15 cellular contexts compared by ENCODE assay signal in genomic region chr19:10988380-10988779, GRCh38. TPM values are rescaled to one million over a fixed set of nuclear protein-coding genes. Genes with fewer than 3 reads are reported as not detected.
DNase-seq lines count a peak whose midpoint lies in the region; ATAC-seq and TF ChIP-seq lines count a peak whose summit lies in the region.
"Had no signal": no experiment of that assay in that cellular context is flagged by ENCODE, and none has a peak within 500 bp of the region (broad histone marks: within the 10 kb centered on the region; RNA-seq: fewer than 3 reads in every experiment).

No MANE protein-coding gene starts in this region.

- H3K36me3 Mint-ChIP-seq in activated T-cell treated with anti-CD3 and anti-CD28 coated beads, Interleukin-2, amount 50 U/mL, for 24 hours (ENCODE audit: low read depth): peaks cover 83% of the 10 kb centered on the region
- H3K36me3 Mint-ChIP-seq in activated T-cell treated with anti-CD3 and anti-CD28 coated beads, Interleukin-2, amount 50 U/mL, for 4 hours (ENCODE audit: insufficient read depth): peaks cover 26% of the 10 kb centered on the region
- H3K36me3 Mint-ChIP-seq in natural killer cell treated with Interleukin-12 subunit alpha and Interleukin-12 subunit beta and Interleukin-15 and Interleukin-18, amount 100 ng/mL, for 72 hours: peaks cover 7% of the 10 kb centered on the region
- H3K36me3 Mint-ChIP-seq in natural killer cell (no peaks in the 10 kb centered on the region), endothelial cell (ENCODE audit: low read depth, unreplicated experiment) (peaks cover 25% of the 10 kb centered on the region)

- no peak for TF ChIP-seq CTCF in natural killer cell (IDR thresholded peaks at IDR 0.05)
- no peak for TF ChIP-seq CTCF in endothelial cell (IDR thresholded peaks at IDR 0.05; ENCODE audit: unreplicated experiment)
- no peak for TF ChIP-seq CTCF in left lung (IDR thresholded peaks at IDR 0.05)

- H3K36me3 ChIP-seq in left lung: peaks cover 0 to 98% of the 10 kb centered on the region in 2 donors

- ATAC-seq in activated T-cell treated with anti-CD3 and anti-CD28 coated beads, Interleukin-2, amount 50 U/mL, for 4 hours: no peak
- no peak for ATAC-seq in natural killer cell treated with Interleukin-12 subunit alpha and Interleukin-12 subunit beta and Interleukin-15 and Interleukin-18, amount 100 ng/mL, for 72 hours
- ATAC-seq in natural killer cell (no peak), left lung (no peak)
- ATAC-seq: CD8-positive, alpha-beta T cell; GM12878 had no signal

- no peaks in the 10 kb centered on the region for H3K4me1 ChIP-seq in left lung

- H3K4me3 Mint-ChIP-seq in activated T-cell treated with anti-CD3 and anti-CD28 coated beads, Interleukin-2, amount 50 U/mL, for 24 hours: no peak overlapping the region
- H3K4me3 Mint-ChIP-seq in activated T-cell treated with anti-CD3 and anti-CD28 coated beads, Interleukin-2, amount 50 U/mL, for 4 hours: no peak overlapping the region
- H3K4me3 Mint-ChIP-seq in natural killer cell treated with Interleukin-12 subunit alpha and Interleukin-12 subunit beta and Interleukin-15 and Interleukin-18, amount 100 ng/mL, for 72 hours: no peak overlapping the region
- no peak overlapping the region for H3K4me3 Mint-ChIP-seq in natural killer cell
- peak overlapping the region; percentile 67 for H3K4me3 Mint-ChIP-seq in endothelial cell (ENCODE audit: unreplicated experiment)
- H3K4me3 Mint-ChIP-seq: B cell; CD8-positive, alpha-beta T cell; H9 had no signal

- peaks cover 5% of the 10 kb centered on the region for H3K4me1 Mint-ChIP-seq in activated T-cell treated with anti-CD3 and anti-CD28 coated beads, Interleukin-2, amount 50 U/mL, for 24 hours (ENCODE audit: low read depth)
- H3K4me1 Mint-ChIP-seq in activated T-cell treated with anti-CD3 and anti-CD28 coated beads, Interleukin-2, amount 50 U/mL, for 4 hours (ENCODE audit: low read depth): no peaks in the 10 kb centered on the region
- H3K4me1 Mint-ChIP-seq in natural killer cell treated with Interleukin-12 subunit alpha and Interleukin-12 subunit beta and Interleukin-15 and Interleukin-18, amount 100 ng/mL, for 72 hours (ENCODE audit: low read depth in 2 of 2): peaks cover 3 to 6% of the 10 kb centered on the region in 2 donors
- H3K4me1 Mint-ChIP-seq in natural killer cell (no peaks in the 10 kb centered on the region), endothelial cell (ENCODE audit: unreplicated experiment) (no peaks in the 10 kb centered on the region)
- H3K4me1 Mint-ChIP-seq: B cell, H9 had no signal

- no peak overlapping the region for H3K27ac ChIP-seq in left lung
- H3K27ac ChIP-seq: BLaER1 treated with 17β-estradiol and CSF1 and Interleukin-3, amounts not matched to agents 10 nM and 100 nM had no signal

- intact Hi-C loops in natural killer cell (cut with micrococcal nuclease) (no loop called here), left lung (cut with DNase I) (no loop called here)

- H3K4me3 ChIP-seq in left lung: no peak overlapping the region
- H3K4me3 ChIP-seq: BLaER1 treated with 17β-estradiol and CSF1 and Interleukin-3, amounts not matched to agents 10 nM and 100 nM; GM12878 had no signal

- H3K27ac Mint-ChIP-seq in activated T-cell treated with anti-CD3 and anti-CD28 coated beads, Interleukin-2, amount 50 U/mL, for 24 hours: peak overlapping the region; percentile 14
- H3K27ac Mint-ChIP-seq in natural killer cell treated with Interleukin-12 subunit alpha and Interleukin-12 subunit beta and Interleukin-15 and Interleukin-18, amount 100 ng/mL, for 72 hours: no peak overlapping the region
- H3K27ac Mint-ChIP-seq in natural killer cell: no peak overlapping the region
- H3K27ac Mint-ChIP-seq in endothelial cell (ENCODE audit: unreplicated experiment): no peak overlapping the region
- H3K27ac Mint-ChIP-seq: B cell; CD8-positive, alpha-beta T cell had no signal

- no peak for DNase-seq in activated T-cell treated with anti-CD3 and anti-CD28 coated beads, Interleukin-2, amount 50 U/mL, for 24 hours
- no peak for DNase-seq in activated T-cell treated with anti-CD3 and anti-CD28 coated beads, Interleukin-2, amount 50 U/mL, for 4 hours
- peak; percentile 12 for DNase-seq in natural killer cell treated with Interleukin-12 subunit alpha and Interleukin-12 subunit beta and Interleukin-15 and Interleukin-18, amount 100 ng/mL, for 72 hours (ENCODE audit: low spot score)
- DNase-seq in natural killer cell (no peak), endothelial cell (ENCODE audit: low spot score) (no peak), left lung (no peak), iPS-NIHi7 (ENCODE audit: extremely low spot score) (no peak)
- DNase-seq: 8988T; Calu3; CD8-positive, alpha-beta T cell; DMS79 treated with DMSO at 0.1 percent for 48 hours; H9 had no signal

- H3K27me3 Mint-ChIP-seq in activated T-cell treated with anti-CD3 and anti-CD28 coated beads, Interleukin-2, amount 50 U/mL, for 24 hours: no peaks in the 10 kb centered on the region
- no peaks in the 10 kb centered on the region for H3K27me3 Mint-ChIP-seq in activated T-cell treated with anti-CD3 and anti-CD28 coated beads, Interleukin-2, amount 50 U/mL, for 4 hours (ENCODE audit: low read depth)
- H3K27me3 Mint-ChIP-seq in natural killer cell treated with Interleukin-12 subunit alpha and Interleukin-12 subunit beta and Interleukin-15 and Interleukin-18, amount 100 ng/mL, for 72 hours: no peaks in the 10 kb centered on the region
- H3K27me3 Mint-ChIP-seq in natural killer cell (ENCODE audit: low read depth in 2 of 2) (no peaks in the 10 kb centered on the region), endothelial cell (ENCODE audit: unreplicated experiment) (peaks cover 13% of the 10 kb centered on the region)
- H3K27me3 Mint-ChIP-seq: B cell had no signal

- no peaks in the 10 kb centered on the region for H3K9me3 ChIP-seq in left lung
- H3K9me3 ChIP-seq: BLaER1 treated with 17β-estradiol and CSF1 and Interleukin-3, amounts not matched to agents 10 nM and 100 nM had no signal

- no peaks in the 10 kb centered on the region for H3K9me3 Mint-ChIP-seq in activated T-cell treated with anti-CD3 and anti-CD28 coated beads, Interleukin-2, amount 50 U/mL, for 24 hours
- no peaks in the 10 kb centered on the region for H3K9me3 Mint-ChIP-seq in activated T-cell treated with anti-CD3 and anti-CD28 coated beads, Interleukin-2, amount 50 U/mL, for 4 hours
- no peaks in the 10 kb centered on the region for H3K9me3 Mint-ChIP-seq in natural killer cell treated with Interleukin-12 subunit alpha and Interleukin-12 subunit beta and Interleukin-15 and Interleukin-18, amount 100 ng/mL, for 72 hours
- H3K9me3 Mint-ChIP-seq in natural killer cell (no peaks in the 10 kb centered on the region), endothelial cell (ENCODE audit: unreplicated experiment) (no peaks in the 10 kb centered on the region)
- H3K9me3 Mint-ChIP-seq: CD8-positive, alpha-beta T cell; H9 had no signal

- no peaks in the 10 kb centered on the region for H3K27me3 ChIP-seq in left lung
- H3K27me3 ChIP-seq: BLaER1 treated with 17β-estradiol and CSF1 and Interleukin-3, amounts not matched to agents 10 nM and 100 nM had no signal

RNA-seq across cellular contexts. Expression of gene SMARCA4, which starts 27.6 kb away (rescaled TPM):
- total RNA-seq in activated T-cell treated with anti-CD3 and anti-CD28 coated beads, Interleukin-2, amount 50 U/mL, for 4 hours: 100 to 1,000 TPM; 160 to 168 (median 162) TPM
- 100 to 1,000 TPM; 118 to 175 TPM for total RNA-seq in natural killer cell treated with Interleukin-12 subunit alpha and Interleukin-12 subunit beta and Interleukin-15 and Interleukin-18, amount 100 ng/mL, for 72 hours
- total RNA-seq in natural killer cell (10 to 100 TPM; 85.4 to 96.1 (median 93.6) TPM), endothelial cell (ENCODE audit: unreplicated experiment) (238 TPM), left lung (100 to 1,000 TPM in 1 of 2 donors, 10 to 100 TPM in 1; 98.3 to 101 TPM)

RNA-seq across cellular contexts. Expression of gene TIMM29, which starts 59.8 kb away (rescaled TPM):
- total RNA-seq in activated T-cell treated with anti-CD3 and anti-CD28 coated beads, Interleukin-2, amount 50 U/mL, for 4 hours: 10 to 100 TPM; 23.2 to 29.5 (median 24.4) TPM
- total RNA-seq in natural killer cell treated with Interleukin-12 subunit alpha and Interleukin-12 subunit beta and Interleukin-15 and Interleukin-18, amount 100 ng/mL, for 72 hours: 10 to 100 TPM; 24.9 to 30.2 TPM
- total RNA-seq in natural killer cell (10 to 100 TPM; 20.7 to 30.9 (median 24.1) TPM), endothelial cell (ENCODE audit: unreplicated experiment) (18.3 TPM), left lung (10 to 100 TPM; 18.8 to 19.5 TPM)

RNA-seq across cellular contexts. Expression of gene YIPF2, which starts 59.9 kb away (rescaled TPM):
- 10 to 100 TPM; 37.4 to 50.9 (median 47.5) TPM for total RNA-seq in activated T-cell treated with anti-CD3 and anti-CD28 coated beads, Interleukin-2, amount 50 U/mL, for 4 hours
- 10 to 100 TPM; 33.8 to 37.2 TPM for total RNA-seq in natural killer cell treated with Interleukin-12 subunit alpha and Interleukin-12 subunit beta and Interleukin-15 and Interleukin-18, amount 100 ng/mL, for 72 hours
- total RNA-seq in natural killer cell (10 to 100 TPM; 26.4 to 27.8 (median 27.2) TPM), endothelial cell (ENCODE audit: unreplicated experiment) (51.4 TPM), left lung (10 to 100 TPM; 68.4 to 77.6 TPM)
